Comparison of ENCODE assay signal across 25 cellular contexts in the genomic region with DNA sequence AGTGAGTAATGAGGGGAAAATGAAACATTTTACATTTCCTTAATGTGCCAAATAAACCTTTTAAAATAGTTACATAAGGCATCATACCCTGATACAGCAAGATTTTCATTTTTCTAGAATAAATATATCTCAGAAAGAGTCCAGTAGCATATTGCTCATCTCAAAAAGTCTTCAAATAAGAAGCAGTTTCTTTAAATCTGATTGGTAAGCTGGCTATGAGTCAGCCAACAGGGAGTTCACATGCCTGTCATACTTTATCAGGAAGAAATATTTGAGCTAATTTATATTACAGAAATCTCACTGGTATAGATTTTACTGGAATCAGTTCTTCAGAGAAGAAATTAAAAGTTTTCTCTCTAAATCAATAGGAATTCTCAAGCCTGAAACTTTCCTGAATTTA.
DNase-seq lines count a peak whose midpoint lies in the region; ATAC-seq and TF ChIP-seq lines count a peak whose summit lies in the region.
"Had no signal": no experiment of that assay in that cellular context is flagged by ENCODE, and none has a peak within 500 bp of the region (broad histone marks: within the 10 kb centered on the region; RNA-seq: fewer than 3 reads in every experiment).

No MANE protein-coding gene starts in this region.

- no peak for ATAC-seq in HG02840 (IDR thresholded peaks at IDR 0.05; ENCODE audit: low FRiP score, unreplicated experiment)
- ATAC-seq: heart left ventricle, right lobe of liver, upper lobe of right lung had no signal

- H3K27ac ChIP-seq in tibial nerve = no peak overlapping the region
- H3K27ac ChIP-seq: ascending aorta, dorsolateral prefrontal cortex, heart left ventricle, right lobe of liver, upper lobe of right lung had no signal

- TF ChIP-seq EP300 in tibial nerve (IDR thresholded peaks at IDR 0.05) = no peak

- DNase-seq in HS-5 (ENCODE audit: low read depth) (peak; percentile 18), amniotic epithelial cell (ENCODE audit: low read depth) (peak; percentile 67), fibroblast of the aortic adventitia (ENCODE audit: low read depth) (peak; percentile 16), NCI-H1436 (lab: John Stamatoyannopoulos, UW) (no peak), NCI-H524 (lab: John Stamatoyannopoulos, UW) (no peak), tibial nerve (ENCODE audit: low spot score in 2 of 2) (no peak)
- DNase-seq: activated CD4-positive, alpha-beta T cell treated with anti-CD3 and anti-CD28 coated beads, Interleukin-2, amount 10 ng/mL, durations not matched to agents 24 days and 14 days; activated effector memory CD4-positive, alpha-beta T cell treated with anti-CD3 and anti-CD28 coated beads, Interleukin-2, amount 50 U/mL, for 16 hours; activated naive CD8-positive, alpha-beta T cell treated with anti-CD3 and anti-CD28 coated beads for 36 hours; activated T-cell treated with anti-CD3 and anti-CD28 coated beads, Interleukin-2, amount 50 U/mL, for 1 hour; CD4-positive, CD25-positive, alpha-beta regulatory T cell; cerebellar nuclear complex; dorsolateral prefrontal cortex; H9; heart left ventricle; MG63; NCI-H446; posterior cingulate gyrus; right lobe of liver; SHP77; stimulated activated CD4-positive, alpha-beta T cell treated with anti-CD3 and anti-CD28 coated beads, Interleukin-12 subunit alpha, Interleukin-12 subunit beta, amount 100 ng/mL, for 4 hours; stimulated activated CD4-positive, alpha-beta T cell treated with anti-CD3 and anti-CD28 coated beads, Interleukin-4, amount 100 ng/mL, for 1 hour; upper lobe of right lung had no signal

- no peaks in the 10 kb centered on the region for H3K4me1 ChIP-seq in tibial nerve
- H3K4me1 ChIP-seq: ascending aorta, heart left ventricle, right lobe of liver, upper lobe of right lung had no signal

- H3K9me3 ChIP-seq in tibial nerve = no peaks in the 10 kb centered on the region
- H3K9me3 ChIP-seq: ascending aorta, heart left ventricle, MG63, right lobe of liver, upper lobe of right lung had no signal

- H3K4me3 ChIP-seq in fibroblast of the aortic adventitia (ENCODE audit: low read depth, low read length) = no peak overlapping the region
- H3K4me3 ChIP-seq in tibial nerve = no peak overlapping the region
- H3K4me3 ChIP-seq: ascending aorta, dorsolateral prefrontal cortex, heart left ventricle, MG63, right lobe of liver, upper lobe of right lung had no signal

- no peak for TF ChIP-seq POLR2A in tibial nerve (IDR thresholded peaks at IDR 0.05)

- no peak for TF ChIP-seq CTCF in fibroblast of the aortic adventitia (IDR thresholded peaks at IDR 0.05; ENCODE audit: insufficient read depth, low read length)
- no peak for TF ChIP-seq CTCF in tibial nerve (IDR thresholded peaks at IDR 0.05)

- H3K36me3 ChIP-seq in tibial nerve = no peaks in the 10 kb centered on the region
- H3K36me3 ChIP-seq: ascending aorta, heart left ventricle, MG63, right lobe of liver, upper lobe of right lung had no signal

- H3K27me3 ChIP-seq in tibial nerve = no peaks in the 10 kb centered on the region
- H3K27me3 ChIP-seq: ascending aorta, dorsolateral prefrontal cortex, heart left ventricle, MG63, right lobe of liver, upper lobe of right lung had no signal

Comparison
In these comparisons a context has a peak if more than half of its experiments do, and no peak if none do; other contexts are left out.
1. DNase-seq: peak in HS-5 (single experiment), amniotic epithelial cell (single experiment) and fibroblast of the aortic adventitia (single experiment); none in NCI-H1436 (single experiment), NCI-H524 (0 of 2) and tibial nerve (0 of 2).